In genomic region chr10:100656479-100656878, GRCh38 we compare ENCODE assay signal across 1 cellular context.
TF ChIP-seq lines count a peak whose summit lies in the region.

No MANE protein-coding gene starts in this region.

TF ChIP-seq in GM23338, 12 proteins besides CTCF, POLR2A, EP300 and RAD21 (continued from another document):
- TF ChIP-seq ETS1 (IDR thresholded peaks at IDR 0.05) (no peak), ZNF331 (CRISPR knock-in tag; IDR thresholded peaks at IDR 0.05; ENCODE audit: low read depth) (no peak), NANOG (IDR thresholded peaks at IDR 0.05; ENCODE audit: borderline replicate concordance) (no peak), CREB1 (CRISPR knock-in tag; IDR thresholded peaks at IDR 0.05; ENCODE audit: low read depth) (no peak)
- TF ChIP-seq, protein P1, sequence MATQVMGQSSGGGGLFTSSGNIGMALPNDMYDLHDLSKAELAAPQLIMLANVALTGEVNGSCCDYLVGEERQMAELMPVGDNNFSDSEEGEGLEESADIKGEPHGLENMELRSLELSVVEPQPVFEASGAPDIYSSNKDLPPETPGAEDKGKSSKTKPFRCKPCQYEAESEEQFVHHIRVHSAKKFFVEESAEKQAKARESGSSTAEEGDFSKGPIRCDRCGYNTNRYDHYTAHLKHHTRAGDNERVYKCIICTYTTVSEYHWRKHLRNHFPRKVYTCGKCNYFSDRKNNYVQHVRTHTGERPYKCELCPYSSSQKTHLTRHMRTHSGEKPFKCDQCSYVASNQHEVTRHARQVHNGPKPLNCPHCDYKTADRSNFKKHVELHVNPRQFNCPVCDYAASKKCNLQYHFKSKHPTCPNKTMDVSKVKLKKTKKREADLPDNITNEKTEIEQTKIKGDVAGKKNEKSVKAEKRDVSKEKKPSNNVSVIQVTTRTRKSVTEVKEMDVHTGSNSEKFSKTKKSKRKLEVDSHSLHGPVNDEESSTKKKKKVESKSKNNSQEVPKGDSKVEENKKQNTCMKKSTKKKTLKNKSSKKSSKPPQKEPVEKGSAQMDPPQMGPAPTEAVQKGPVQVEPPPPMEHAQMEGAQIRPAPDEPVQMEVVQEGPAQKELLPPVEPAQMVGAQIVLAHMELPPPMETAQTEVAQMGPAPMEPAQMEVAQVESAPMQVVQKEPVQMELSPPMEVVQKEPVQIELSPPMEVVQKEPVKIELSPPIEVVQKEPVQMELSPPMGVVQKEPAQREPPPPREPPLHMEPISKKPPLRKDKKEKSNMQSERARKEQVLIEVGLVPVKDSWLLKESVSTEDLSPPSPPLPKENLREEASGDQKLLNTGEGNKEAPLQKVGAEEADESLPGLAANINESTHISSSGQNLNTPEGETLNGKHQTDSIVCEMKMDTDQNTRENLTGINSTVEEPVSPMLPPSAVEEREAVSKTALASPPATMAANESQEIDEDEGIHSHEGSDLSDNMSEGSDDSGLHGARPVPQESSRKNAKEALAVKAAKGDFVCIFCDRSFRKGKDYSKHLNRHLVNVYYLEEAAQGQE (IDR thresholded peaks at IDR 0.05; ENCODE audit: unreplicated experiment) = no peak
